17 cellular contexts compared by ENCODE assay signal in genomic region chr6:13478525-13478962, GRCh38. TPM values are rescaled to one million over a fixed set of nuclear protein-coding genes. Genes with fewer than 3 reads are reported as not detected.
DNase-seq lines count a peak whose midpoint lies in the region; ATAC-seq, FAIRE-seq and TF ChIP-seq lines count a peak whose summit lies in the region.
"Had no signal": no experiment of that assay in that cellular context is flagged by ENCODE, and none has a peak within 500 bp of the region (broad histone marks: within the 10 kb centered on the region; RNA-seq: fewer than 3 reads in every experiment).

No MANE protein-coding gene starts in this region.

- no peaks in the 10 kb centered on the region for H3K9me3 Mint-ChIP-seq in endodermal cell
- H3K9me3 Mint-ChIP-seq: CD4-positive, alpha-beta memory T cell had no signal

- no peak overlapping the region for H3K4me3 Mint-ChIP-seq in endodermal cell
- H3K4me3 Mint-ChIP-seq: CD4-positive, alpha-beta memory T cell had no signal

- H3K4me1 ChIP-seq in RWPE2 (ENCODE audit: insufficient read depth, poor library complexity, severe bottlenecking) (peaks cover 69% of the 10 kb centered on the region), neutrophil (ENCODE audit: control insufficient read depth in 1 of 2, insufficient read depth in 1 of 2, low read depth in 1 of 2, low read length in 1 of 2) (peaks cover 35 to 44% of the 10 kb centered on the region in 2 experiments), endodermal cell (ENCODE audit: control insufficient read depth, insufficient read depth, low read length) (peaks cover 6% of the 10 kb centered on the region)
- H3K4me1 ChIP-seq: pancreas had no signal

- peak overlapping the region; percentile 93 for H3K27ac ChIP-seq in RWPE2 (ENCODE audit: poor library complexity, severe bottlenecking)
- H3K27ac ChIP-seq in neutrophil: peak overlapping the region; percentile 68
- no peak overlapping the region for H3K27ac ChIP-seq in endodermal cell (ENCODE audit: low read depth, low read length)
- H3K27ac ChIP-seq: 22Rv1, pancreas had no signal

- peaks cover 12% of the 10 kb centered on the region for H3K4me1 Mint-ChIP-seq in endodermal cell
- H3K4me1 Mint-ChIP-seq: CD4-positive, alpha-beta memory T cell had no signal

- FAIRE-seq in RCC 7860 (lab: Jason Lieb, UNC): no peak
- FAIRE-seq: astrocyte, pancreas, small intestine had no signal

- no peaks in the 10 kb centered on the region for H3K9me3 ChIP-seq in RWPE2 (ENCODE audit: severe bottlenecking)
- no peaks in the 10 kb centered on the region for H3K9me3 ChIP-seq in neutrophil
- no peaks in the 10 kb centered on the region for H3K9me3 ChIP-seq in endodermal cell (ENCODE audit: control insufficient read depth, low read length)
- H3K9me3 ChIP-seq: pancreas had no signal

- peak; percentile 47 for ATAC-seq in HG02610 (IDR thresholded peaks at IDR 0.05; ENCODE audit: unreplicated experiment)
- no peak for ATAC-seq in RWPE2 (ENCODE audit: low read depth)
- ATAC-seq: pancreas had no signal

- no peaks in the 10 kb centered on the region for H3K27me3 ChIP-seq in RWPE2 (ENCODE audit: insufficient read depth, poor library complexity, severe bottlenecking)
- H3K27me3 ChIP-seq in neutrophil: no peaks in the 10 kb centered on the region
- peaks cover 6% of the 10 kb centered on the region for H3K27me3 ChIP-seq in endodermal cell (ENCODE audit: control insufficient read depth, insufficient read depth, low read length, poor library complexity, severe bottlenecking)
- H3K27me3 ChIP-seq: pancreas had no signal

- no peak overlapping the region for H3K27ac Mint-ChIP-seq in endodermal cell
- H3K27ac Mint-ChIP-seq: CD4-positive, alpha-beta memory T cell had no signal

- peaks cover 6% of the 10 kb centered on the region for H3K27me3 Mint-ChIP-seq in endodermal cell (ENCODE audit: insufficient read depth)

- no peaks in the 10 kb centered on the region for H3K36me3 Mint-ChIP-seq in endodermal cell (ENCODE audit: low read depth)
- H3K36me3 Mint-ChIP-seq: CD4-positive, alpha-beta memory T cell had no signal

- WGBS in endodermal cell (ENCODE audit: insufficient coverage in 1 of 2, insufficient read length in 1 of 2), 2 experiments: 93% methylated on average over 5 of the region's 5 CpGs; no CpG with 5 or more reads in 1 of the 2 experiments

- DNase-seq in DMS 273 (lab: John Stamatoyannopoulos, UW; ENCODE audit: unreplicated experiment): peak; percentile 40
- DNase-seq in DMS 273 treated with DMSO at 0.1 percent for 48 hours (lab: John Stamatoyannopoulos, UW): no peak
- no peak for DNase-seq in RWPE2 (ENCODE audit: low spot score)
- DNase-seq in islet precursor cell: no peak
- no peak for DNase-seq in RCC 7860 (ENCODE audit: low spot score)
- no peak for DNase-seq in endodermal cell
- DNase-seq: CD4-positive, alpha-beta memory T cell; dermis blood vessel endothelial cell; mesendoderm; NCI-H187 treated with DMSO at 0.1 percent for 48 hours; pancreas; small intestine had no signal

- H3K4me3 ChIP-seq in RWPE2 (ENCODE audit: severe bottlenecking) (no peak overlapping the region), neutrophil (ENCODE audit: low read depth in 1 of 2, low read length in 1 of 2) (no peak overlapping the region), endodermal cell (ENCODE audit: low read length) (no peak overlapping the region)
- H3K4me3 ChIP-seq: pancreas had no signal

- H3K36me3 ChIP-seq in RWPE2 (ENCODE audit: low read depth): peaks cover 16% of the 10 kb centered on the region; the same call in 1 of the 2 replicates
- no peaks in the 10 kb centered on the region for H3K36me3 ChIP-seq in neutrophil
- no peaks in the 10 kb centered on the region for H3K36me3 ChIP-seq in endodermal cell (ENCODE audit: control insufficient read depth, insufficient read depth, low read length)
- H3K36me3 ChIP-seq: pancreas had no signal

- TF ChIP-seq CTCF in RWPE2 (IDR thresholded peaks at IDR 0.05; ENCODE audit: poor library complexity, severe bottlenecking): no peak
- TF ChIP-seq CTCF in neutrophil (IDR thresholded peaks at IDR 0.05): no peak
- TF ChIP-seq CTCF in endodermal cell (conservative IDR thresholded peaks at IDR 0.05): no peak

- no peak overlapping the region for H3K9ac ChIP-seq in endodermal cell (ENCODE audit: extremely low read depth, low read length, poor library complexity, severe bottlenecking)

RNA-seq across cellular contexts. Expression of gene GFOD1, which starts 8.9 kb away (rescaled TPM):
- total RNA-seq in endodermal cell: 1 to 10 TPM in 1 of 2 donors, under 1 TPM in 1; 0.71 to 1.9 TPM
- 1.6 TPM for polyA plus RNA-seq in endodermal cell (2013, experiment 1 of 2)
- 1.5 TPM for polyA plus RNA-seq in endodermal cell (2013, experiment 2 of 2)
- total RNA-seq: G401 had no signal
